Comparison of ENCODE assay signal across 8 cellular contexts in the genomic region with DNA sequence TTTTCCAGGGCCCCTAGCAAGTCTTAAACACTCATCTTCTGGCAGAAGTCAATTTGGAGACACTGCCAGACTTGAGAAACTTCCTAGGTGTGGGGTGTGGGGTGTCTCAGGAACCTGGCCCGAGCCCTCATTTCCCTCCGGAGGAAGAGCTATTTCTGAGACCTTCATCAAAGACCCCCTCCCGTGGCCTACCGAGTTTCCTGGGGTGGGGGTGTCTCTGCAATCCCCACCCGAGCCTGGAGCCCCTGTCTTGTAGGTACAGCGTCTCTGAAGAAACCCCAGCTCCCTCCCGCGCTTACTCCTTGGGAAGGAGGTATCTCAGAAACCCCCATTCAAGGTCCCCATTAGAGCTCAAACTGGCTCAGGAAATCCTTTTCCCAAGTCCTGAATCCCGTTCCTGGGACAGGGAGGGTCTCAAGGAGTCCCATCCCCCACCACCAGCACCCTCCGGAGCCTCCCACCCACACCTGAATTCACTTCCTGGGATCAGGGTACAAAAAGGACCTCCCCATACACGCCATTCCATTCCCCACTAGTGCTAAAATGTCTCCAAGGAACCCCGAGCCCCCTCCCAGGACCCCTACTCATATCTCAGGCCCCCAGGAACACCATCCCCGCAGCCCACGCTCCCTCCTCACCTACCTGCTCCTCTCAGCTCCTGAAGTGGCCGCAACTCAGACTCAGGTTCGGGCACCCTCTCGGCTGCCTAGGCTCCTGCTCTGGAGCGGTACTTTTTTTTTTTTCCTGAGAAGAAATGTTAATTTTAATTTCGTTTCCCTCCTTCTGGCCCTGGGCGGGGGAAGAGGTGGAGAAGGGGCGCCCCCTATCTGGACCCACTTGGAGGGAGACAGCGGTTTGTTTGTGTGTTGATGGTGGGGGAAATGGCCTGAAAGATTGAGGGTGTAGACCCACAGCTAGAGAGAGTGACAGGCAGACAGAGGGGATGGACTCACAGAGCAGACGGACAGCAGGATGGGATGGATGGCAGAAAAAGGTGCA. TPM values are rescaled to one million over a fixed set of nuclear protein-coding genes. Genes with fewer than 3 reads are reported as not detected.
DNase-seq lines count a peak whose midpoint lies in the region; ATAC-seq and TF ChIP-seq lines count a peak whose summit lies in the region.

No MANE protein-coding gene starts in this region.

- H3K4me3 Mint-ChIP-seq in activated naive CD4-positive, alpha-beta T cell treated with anti-CD3 and anti-CD28 coated beads, Interleukin-2, amount 50 U/mL, for 24 hours, result peak overlapping the region; percentile 95
- peak overlapping the region; percentile 87 for H3K4me3 Mint-ChIP-seq in memory B cell

- H3K36me3 ChIP-seq in tibial nerve, result no peaks in the 10 kb centered on the region

- no peak for TF ChIP-seq POLR2A in tibial nerve (IDR thresholded peaks at IDR 0.05)

- TF ChIP-seq CTCF in GM13976 (IDR thresholded peaks at IDR 0.05; ENCODE audit: borderline replicate concordance, control extremely low read depth, extremely low read depth, insufficient read depth, missing control alignments), result peak; percentile 18
- peak in 1 of 5 experiments; percentile 5 for TF ChIP-seq CTCF in tibial nerve (IDR thresholded peaks at IDR 0.05)

- H3K27ac Mint-ChIP-seq in activated naive CD4-positive, alpha-beta T cell treated with anti-CD3 and anti-CD28 coated beads, Interleukin-2, amount 50 U/mL, for 24 hours, result peak overlapping the region; percentile 93
- peak overlapping the region; percentile 37 for H3K27ac Mint-ChIP-seq in memory B cell

- ATAC-seq in memory B cell (ENCODE audit: low read depth), result peak; percentile 53
- ATAC-seq in HG02623 (IDR thresholded peaks at IDR 0.05; ENCODE audit: unreplicated experiment), result no peak
- no peak for ATAC-seq in HG03175 (IDR thresholded peaks at IDR 0.05; ENCODE audit: unreplicated experiment)

- H3K9me3 Mint-ChIP-seq in activated naive CD4-positive, alpha-beta T cell treated with anti-CD3 and anti-CD28 coated beads, Interleukin-2, amount 50 U/mL, for 24 hours, result no peaks in the 10 kb centered on the region
- H3K9me3 Mint-ChIP-seq in memory B cell, result no peaks in the 10 kb centered on the region

- H3K27me3 ChIP-seq in tibial nerve, result no peaks in the 10 kb centered on the region

- DNase-seq in GM13976 (ENCODE audit: low spot score), result peak; percentile 62
- peak; percentile 15 for DNase-seq in NCI-H460 (ENCODE audit: extremely low read depth, low read depth)
- DNase-seq in memory B cell (ENCODE audit: low spot score in 2 of 2), result no peak
- no peak for DNase-seq in tibial nerve (ENCODE audit: low spot score in 2 of 2)
- DNase-seq in cerebellum (ENCODE audit: low spot score), result no peak

- peaks cover 18% of the 10 kb centered on the region for H3K36me3 Mint-ChIP-seq in activated naive CD4-positive, alpha-beta T cell treated with anti-CD3 and anti-CD28 coated beads, Interleukin-2, amount 50 U/mL, for 24 hours
- H3K36me3 Mint-ChIP-seq in memory B cell, result peaks cover 10% of the 10 kb centered on the region

- 17 to 52% methylated on average over 22 to 23 of the region's 23 CpGs for WGBS in tibial nerve, 2 donors

- H3K9me3 ChIP-seq in tibial nerve, result no peaks in the 10 kb centered on the region

- no peak overlapping the region for H3K27ac ChIP-seq in tibial nerve

- peaks cover 32% of the 10 kb centered on the region for H3K4me1 Mint-ChIP-seq in activated naive CD4-positive, alpha-beta T cell treated with anti-CD3 and anti-CD28 coated beads, Interleukin-2, amount 50 U/mL, for 24 hours
- peaks cover 22% of the 10 kb centered on the region for H3K4me1 Mint-ChIP-seq in memory B cell

- peaks cover 0 to 16% (median 0%) of the 10 kb centered on the region in 4 donors for H3K4me1 ChIP-seq in tibial nerve

- TF ChIP-seq EP300 in tibial nerve (IDR thresholded peaks at IDR 0.05), result no peak

- no peaks in the 10 kb centered on the region for H3K27me3 Mint-ChIP-seq in activated naive CD4-positive, alpha-beta T cell treated with anti-CD3 and anti-CD28 coated beads, Interleukin-2, amount 50 U/mL, for 24 hours
- no peaks in the 10 kb centered on the region for H3K27me3 Mint-ChIP-seq in memory B cell

- H3K4me3 ChIP-seq in tibial nerve, result peak overlapping the region; percentile 13 to 41 (median 30)

- in situ Hi-C loops in GM13976 (cut with MboI; ENCODE audit: low sequenced_read_pairs, unreplicated experiment), result loop anchor here (25.0 kb wide), 1 partner anchor 382 kb away; no protein-coding TSS in a partner anchor

RNA-seq across cellular contexts. Expression of a gene that starts 1.1 kb away (rescaled TPM):
- total RNA-seq in NCI-H460 (2014; rRNA removed; shearing (Covaris generic)), result 43.8 and 49.3 TPM in 2 replicates
- 69.3 and 88.1 TPM in 2 replicates for polyA plus RNA-seq in NCI-H460 (2014; cell fraction: nucleus; rRNA removed)
- total RNA-seq in tibial nerve, result 10 to 100 TPM in 1 of 4 donors, 1 to 10 TPM in 3; 2.4 to 21.9 (median 4.5) TPM
- total RNA-seq in cerebellum, result 24.7 TPM

RNA-seq across cellular contexts. Expression of a gene that starts 7.0 kb away (rescaled TPM):
- 74.8 and 93.3 TPM in 2 replicates for total RNA-seq in NCI-H460 (2014; rRNA removed; shearing (Covaris generic))
- 90.1 and 117 TPM in 2 replicates for polyA plus RNA-seq in NCI-H460 (2014; cell fraction: nucleus; rRNA removed)
- total RNA-seq in tibial nerve (10 to 100 TPM; 46.1 to 81.3 (median 51.0) TPM), cerebellum (24.0 TPM)

RNA-seq across cellular contexts. Expression of a gene that starts 39.8 kb away (rescaled TPM):
- total RNA-seq in NCI-H460 (2014; rRNA removed; shearing (Covaris generic)), result 12.0 and 13.9 TPM in 2 replicates
- 12.0 and 13.4 TPM in 2 replicates for polyA plus RNA-seq in NCI-H460 (2014; cell fraction: nucleus; rRNA removed)
- 10 to 100 TPM in 3 of 4 donors, 1 to 10 TPM in 1; 8.8 to 19.8 (median 16.1) TPM for total RNA-seq in tibial nerve
- total RNA-seq in cerebellum, result 9.4 TPM

RNA-seq across cellular contexts. Expression of a gene that starts 52.6 kb away (rescaled TPM):
- 39.8 and 48.9 TPM in 2 replicates for total RNA-seq in NCI-H460 (2014; rRNA removed; shearing (Covaris generic))
- polyA plus RNA-seq in NCI-H460 (2014; cell fraction: nucleus; rRNA removed), result 155 and 163 TPM in 2 replicates
- total RNA-seq in tibial nerve, result 10 to 100 TPM; 21.1 to 29.2 (median 23.6) TPM
- total RNA-seq in cerebellum, result 19.9 TPM

RNA-seq across cellular contexts. Expression of a gene that starts 57.2 kb away (rescaled TPM):
- not detected in 2 replicates for total RNA-seq in NCI-H460 (2014; rRNA removed; shearing (Covaris generic))
- polyA plus RNA-seq in NCI-H460 (2014; cell fraction: nucleus; rRNA removed), result not detected in 2 replicates
- total RNA-seq in tibial nerve (not detected), cerebellum (not detected)

Comparison
In these comparisons a context has a peak if more than half of its experiments do, and no peak if none do; other contexts are left out.
1. DNase-seq: peak in GM13976 (single experiment) and NCI-H460 (single experiment); none in memory B cell (0 of 2), tibial nerve (0 of 2) and cerebellum (single experiment).